7 cellular contexts compared by ENCODE assay signal in the genomic region with DNA sequence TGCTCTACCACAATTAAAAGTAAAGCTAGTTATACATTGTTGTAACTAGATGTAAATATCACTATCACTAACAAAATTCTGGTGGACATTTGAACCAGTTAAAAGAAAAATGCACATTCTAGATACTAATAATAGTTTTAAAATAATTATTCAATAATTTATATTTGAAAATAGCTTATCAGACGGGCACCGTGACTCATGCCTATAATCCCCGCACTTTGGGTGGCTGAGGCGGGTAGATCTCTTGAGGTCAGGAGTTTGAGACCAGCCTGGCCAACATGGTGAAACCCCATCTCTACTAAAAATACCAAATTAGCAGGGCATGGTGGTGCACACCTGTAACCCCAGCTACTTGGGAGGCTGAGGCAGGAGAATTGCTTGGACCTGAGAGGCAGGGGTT. TPM values are rescaled to one million over a fixed set of nuclear protein-coding genes. Genes with fewer than 3 reads are reported as not detected.
DNase-seq lines count a peak whose midpoint lies in the region; ATAC-seq, FAIRE-seq and TF ChIP-seq lines count a peak whose summit lies in the region.
"Not testable (repeated sequence)": the region's sequence is repeated elsewhere in the genome, so short reads cannot be mapped to it uniquely, and the experiment has no call there.

No MANE protein-coding gene starts in this region.

- intact Hi-C loops in K562 (cut with micrococcal nuclease): loop anchor here (5.0 kb wide), 2 partner anchors 44 to 179 kb away; a partner anchor contains a TSS

- not testable (repeated sequence) for H3K4me3 Mint-ChIP-seq in CD8-positive, alpha-beta memory T cell; activated T-cell treated with anti-CD3 and anti-CD28 coated beads, Interleukin-2, amount 50 U/mL, for 24 hours
- peak overlapping the region in 4 of 10 donors; percentile 60 to 71 (median 68) for H3K4me3 Mint-ChIP-seq in naive thymus-derived CD8-positive, alpha-beta T cell

- H3K27me3 Mint-ChIP-seq in CD8-positive, alpha-beta memory T cell; activated T-cell treated with anti-CD3 and anti-CD28 coated beads, Interleukin-2, amount 50 U/mL, for 24 hours; naive thymus-derived CD8-positive, alpha-beta T cell: not testable (repeated sequence)

- H3K4me3 ChIP-seq in A549; CD8-positive, alpha-beta memory T cell (ENCODE audit: low read length); K562: not testable (repeated sequence)
- H3K4me3 ChIP-seq in SJCRH30: peak overlapping the region; percentile 94

- peak overlapping the region; percentile 77 for H3K4me2 ChIP-seq in A549
- peak overlapping the region; percentile 10; the same call in 1 of the 2 replicates for H3K4me2 ChIP-seq in K562 (ENCODE audit: insufficient read depth, low read length)

- peaks cover 26% of the 10 kb centered on the region for H3K4me1 ChIP-seq in A549
- peaks cover 39% of the 10 kb centered on the region for H3K4me1 ChIP-seq in CD8-positive, alpha-beta memory T cell (ENCODE audit: insufficient read depth, low read length)
- H3K4me1 ChIP-seq in SJCRH30: not testable (repeated sequence)
- H3K4me1 ChIP-seq in K562 (replicated peaks in 1 of 2; ENCODE audit: control insufficient read depth in 2 of 2, insufficient read depth in 2 of 2, low read length in 2 of 2): peaks cover 11 to 12% of the 10 kb centered on the region in 2 experiments; a peak in 4 of 5 replicates

- H3K36me3 ChIP-seq in CD8-positive, alpha-beta memory T cell (ENCODE audit: insufficient read depth, low read length); KOPT-K1 (ENCODE audit: insufficient read depth, low read length); SJCRH30; K562 (ENCODE audit: control insufficient read depth, insufficient read depth, low read length): not testable (repeated sequence)

- H3K9me3 Mint-ChIP-seq in CD8-positive, alpha-beta memory T cell; activated T-cell treated with anti-CD3 and anti-CD28 coated beads, Interleukin-2, amount 50 U/mL, for 24 hours; naive thymus-derived CD8-positive, alpha-beta T cell: not testable (repeated sequence)

- peaks cover 43 to 51% (median 50%) of the 10 kb centered on the region in 3 donors for H3K4me1 Mint-ChIP-seq in CD8-positive, alpha-beta memory T cell
- peaks cover 38% of the 10 kb centered on the region for H3K4me1 Mint-ChIP-seq in activated T-cell treated with anti-CD3 and anti-CD28 coated beads, Interleukin-2, amount 50 U/mL, for 24 hours (ENCODE audit: low read depth)
- H3K4me1 Mint-ChIP-seq in naive thymus-derived CD8-positive, alpha-beta T cell: peaks cover 20 to 52% (median 44%) of the 10 kb centered on the region in 4 donors

- peak overlapping the region in 1 of 2 experiments; percentile 93; a peak in 2 of 4 replicates for H3K9ac ChIP-seq in K562 (ENCODE audit: insufficient read depth in 1 of 2, low read depth in 2 of 2, low read length in 2 of 2)

- in situ Hi-C loops in K562 (cut with MboI): not testable (repeated sequence)

- POLR2A ChIA-PET in A549 (lab: Yijun Ruan, JAX); CD8-positive, alpha-beta memory T cell (lab: Charles Lee): not testable (repeated sequence)
- POLR2A ChIA-PET in K562 (lab: Yijun Ruan, JAX): interaction anchor here (0.6 to 1.5 kb wide), 2 partner anchors 14 to 47 kb away, joined by 3 read pairs; no protein-coding TSS in a partner anchor
- POLR2A ChIA-PET in naive thymus-derived CD8-positive, alpha-beta T cell (lab: Charles Lee): interaction anchor here (1.2 kb wide), 1 partner anchor 179 kb away, joined by 4 read pairs; a partner anchor contains a TSS

- H3K36me3 Mint-ChIP-seq in CD8-positive, alpha-beta memory T cell: peaks cover 0 to 18% (median 0%) of the 10 kb centered on the region in 3 donors
- peaks cover 16% of the 10 kb centered on the region for H3K36me3 Mint-ChIP-seq in activated T-cell treated with anti-CD3 and anti-CD28 coated beads, Interleukin-2, amount 50 U/mL, for 24 hours (ENCODE audit: low read depth)
- not testable (repeated sequence) for H3K36me3 Mint-ChIP-seq in naive thymus-derived CD8-positive, alpha-beta T cell

- not testable (repeated sequence) for ATAC-seq in A549; K562; naive thymus-derived CD8-positive, alpha-beta T cell

- H3K79me2 ChIP-seq in K562 (ENCODE audit: control insufficient read depth, insufficient read depth, low read length): peaks cover 48% of the 10 kb centered on the region

- DNase-seq in A549 (ENCODE audit: low read depth in 1 of 2, low spot score in 1 of 2); CD8-positive, alpha-beta memory T cell; SJCRH30; activated T-cell treated with anti-CD3 and anti-CD28 coated beads, Interleukin-2, amount 50 U/mL, for 24 hours; K562 (ENCODE audit: extremely low read depth in 1 of 4, low spot score in 3 of 4); naive thymus-derived CD8-positive, alpha-beta T cell: not testable (repeated sequence)

- H3K9me1 ChIP-seq in K562 (ENCODE audit: control insufficient read depth, insufficient read depth, low read length): not testable (repeated sequence)

- WGBS in A549 (ENCODE audit: missing lambda C conversion rate): 82% methylated on average over 4 of the region's 4 CpGs
- 19% methylated on average over 4 of the region's 4 CpGs for WGBS in K562 (ENCODE audit: insufficient coverage, low coverage, missing lambda C conversion rate)

- TF ChIP-seq RAD21 in A549 (conservative IDR thresholded peaks at IDR 0.05 in 1 of 2, IDR thresholded peaks at IDR 0.05 in 1 of 2); K562 (CRISPR knock-in tag; conservative IDR thresholded peaks at IDR 0.05 in 1 of 2, IDR thresholded peaks at IDR 0.05 in 1 of 2): not testable (repeated sequence)

- 0 out of 2 replicates have a peak, but pooled peaks cover 10% of the 10 kb centered on the region for H4K20me1 ChIP-seq in K562 (replicated peaks; ENCODE audit: control insufficient read depth, insufficient read depth, low read length)

- not testable (repeated sequence) for BruUV-seq in K562 (replicated peaks; lab: Mats Ljungman, UMichigan)

- not testable (repeated sequence) for TF ChIP-seq POLR2A in A549 (IDR thresholded peaks at IDR 0.05; ENCODE audit: low read length); K562 (conservative IDR thresholded peaks at IDR 0.05)

- H3K27ac ChIP-seq in A549: peak overlapping the region; percentile 31 to 97; a peak in 3 of 6 replicates
- not testable (repeated sequence) for H3K27ac ChIP-seq in CD8-positive, alpha-beta memory T cell (ENCODE audit: low read depth, low read length); SJCRH30
- H3K27ac ChIP-seq in KOPT-K1 (ENCODE audit: low read depth, low read length, poor library complexity, severe bottlenecking): peak overlapping the region; percentile 96
- peak overlapping the region; percentile 96; the same call in 2 of the 3 replicates for H3K27ac ChIP-seq in K562 (ENCODE audit: extremely low read depth, low read depth, low read length)

- H3K27ac Mint-ChIP-seq in CD8-positive, alpha-beta memory T cell: peak overlapping the region in 6 of 8 donors; percentile 54 to 92 (median 78)
- peak overlapping the region; percentile 63 for H3K27ac Mint-ChIP-seq in activated T-cell treated with anti-CD3 and anti-CD28 coated beads, Interleukin-2, amount 50 U/mL, for 24 hours
- peak overlapping the region; percentile 63 to 97 (median 90) for H3K27ac Mint-ChIP-seq in naive thymus-derived CD8-positive, alpha-beta T cell

- H3K27me3 ChIP-seq in CD8-positive, alpha-beta memory T cell (ENCODE audit: insufficient read depth, low read length, poor library complexity, severe bottlenecking); SJCRH30; K562 (ENCODE audit: control insufficient read depth in 2 of 2, insufficient read depth in 2 of 2, low read length in 2 of 2): not testable (repeated sequence)

- FAIRE-seq in A549 (lab: Jason Lieb, UNC); K562 (lab: Jason Lieb, UNC): not testable (repeated sequence)

- not testable (repeated sequence) for TF ChIP-seq EP300 in A549 (IDR thresholded peaks at IDR 0.05); K562 (IDR thresholded peaks at IDR 0.05; ENCODE audit: low read length)

- H2AFZ ChIP-seq in K562 (ENCODE audit: low read depth, low read length): not testable (repeated sequence)

- H3K9me3 ChIP-seq in A549; CD8-positive, alpha-beta memory T cell (ENCODE audit: low read length); KOPT-K1 (ENCODE audit: insufficient read depth, low read length, poor library complexity, severe bottlenecking); SJCRH30 (replicated peaks); K562 (replicated peaks; ENCODE audit: control insufficient read depth, insufficient read depth, low read depth, low read length): not testable (repeated sequence)

- CTCF ChIA-PET in A549 (lab: Yijun Ruan, JAX): interaction anchor here (0.6 to 2.0 kb wide), 6 partner anchors 14 to 877 kb away, joined by 3 to 11 read pairs (median 5); no protein-coding TSS in a partner anchor
- CTCF ChIA-PET in CD8-positive, alpha-beta memory T cell (lab: Charles Lee): interaction anchor here (1.1 kb wide), 1 partner anchor 122 kb away, joined by 3 read pairs; no protein-coding TSS in a partner anchor
- CTCF ChIA-PET in K562 (lab: Yijun Ruan, JAX; ENCODE audit: low intra/inter-chr PET ratio): not testable (repeated sequence)

- not testable (repeated sequence) for TF ChIP-seq CTCF in A549 (IDR thresholded peaks at IDR 0.05); K562 (IDR thresholded peaks at IDR 0.05 in 2 of 3, conservative IDR thresholded peaks at IDR 0.05 in 1 of 3; ENCODE audit: insufficient read depth in 2 of 3, low read depth in 1 of 3, low read length in 3 of 3)

RNA-seq across cellular contexts. Expression of a gene that starts 3.0 kb away (rescaled TPM):
- polyA plus RNA-seq in A549 (2011; rRNA removed) (302 and 336 TPM in 2 replicates), A549 (2017; fragmentation: RNase III; extraction: RNeasy Plus Mini Kit Qiagen cat#74134 plus additional on column Dnase treatment) (367 to 403 TPM (median 394 TPM) in 3 replicates), K562 (2011; rRNA removed) (144 and 147 TPM in 2 replicates), K562 (2014; fragmentation: Illumina TruSeq; extraction: Trizol) (217 and 248 TPM in 2 replicates), K562 (2014; fragmentation: Nextera tagmentation; extraction: Ambion mirVana) (10 to 100 TPM; 75.8 to 90.3 TPM), K562 (2014; rRNA removed) (141 and 151 TPM in 2 replicates)
- 195 and 217 TPM in 2 replicates for polyA plus RNA-seq in A549 (2012; cell fraction: cytosol; rRNA removed)
- polyA plus RNA-seq in A549 (2012; cell fraction: nucleus; rRNA removed): 194 and 224 TPM in 2 replicates
- 164 and 187 TPM in 2 replicates for polyA minus RNA-seq in A549 (2011; rRNA and poly(A)+ RNA removed)
- total RNA-seq in CD8-positive, alpha-beta memory T cell: 100 to 1,000 TPM; 105 to 110 TPM
- 100 TPM for polyA plus RNA-seq in CD8-positive, alpha-beta memory T cell
- total RNA-seq in SJCRH30 (2014; rRNA removed; shearing (Covaris generic)): 153 and 164 TPM in 2 replicates
- total RNA-seq in K562 (2011; cell fraction: chromatin; rRNA removed; ENCODE audit: low replicate concordance): 172 and 408 TPM in 2 replicates
- total RNA-seq in K562 (2011; cell fraction: nucleolus; rRNA removed): 188 and 224 TPM in 2 replicates
- total RNA-seq in K562 (2011; cell fraction: nucleoplasm; rRNA removed): 397 and 411 TPM in 2 replicates
- total RNA-seq in K562 (2014; rRNA removed) (96.7 and 123 TPM in 2 replicates), K562 (2014; rRNA removed; fragmentation: Illumina TruSeq; extraction: Trizol) (116 and 139 TPM in 2 replicates), K562 (2015; rRNA removed; fragmentation: Illumina TruSeq; extraction: Trizol) (67.3 and 73.0 TPM in 2 replicates), K562 (2021) (228 and 238 TPM in 2 replicates)
- 58.0 and 129 TPM in 2 replicates for polyA plus RNA-seq in K562 (2011; cell fraction: cytosol; rRNA removed)
- polyA plus RNA-seq in K562 (2011; cell fraction: nucleus; rRNA removed): 49.3 and 111 TPM in 2 replicates
- polyA plus RNA-seq in K562 (2012): 173 and 413 TPM in 2 replicates
- polyA minus RNA-seq in K562 (2011; rRNA and poly(A)+ RNA removed): 151 and 172 TPM in 2 replicates
- 70.4 and 76.7 TPM in 2 replicates for polyA minus RNA-seq in K562 (2011; cell fraction: cytosol; rRNA and poly(A)+ RNA removed)
- polyA minus RNA-seq in K562 (2011; cell fraction: nucleus; rRNA and poly(A)+ RNA removed): 45.9 and 84.7 TPM in 2 replicates
- total RNA-seq in naive thymus-derived CD8-positive, alpha-beta T cell: 10 to 100 TPM; 68.3 to 69.3 TPM
- 10 to 100 TPM; 68.0 to 77.1 (median 74.2) TPM for polyA plus RNA-seq in naive thymus-derived CD8-positive, alpha-beta T cell
